In genomic region chr4:24076811-24077210, GRCh38 we compare ENCODE assay signal across 36 cellular contexts.
"Had no signal": no experiment of that assay in that cellular context is flagged by ENCODE, and none has a peak within 500 bp of the region (broad histone marks: within the 10 kb centered on the region; RNA-seq: fewer than 3 reads in every experiment).

No MANE protein-coding gene starts in this region.

- H3K4me1 ChIP-seq: Peyer's patch, SJSA1 had no signal

- H3K27me3 ChIP-seq: brain microvascular endothelial cell, Peyer's patch, SJSA1 had no signal

- H3K36me3 ChIP-seq: brain microvascular endothelial cell, Peyer's patch, SJSA1 had no signal

- ATAC-seq: activated CD8-positive, alpha-beta memory T cell treated with anti-CD3 and anti-CD28 coated beads, Interleukin-2, amount 10 ng/mL, durations not matched to agents 7 days and 5 days had no signal

- H3K9me3 ChIP-seq: Peyer's patch, SJSA1 had no signal

- H3K27ac ChIP-seq: brain microvascular endothelial cell, Peyer's patch, SJSA1, VCaP had no signal

- H3K4me3 ChIP-seq: Peyer's patch, SJSA1 had no signal

- DNase-seq: activated B cell treated with CpG ODN at 0.5 μM for 24 hours; activated CD4-positive, alpha-beta memory T cell treated with anti-CD3 and anti-CD28 coated beads, Interleukin-2, amount 10 ng/mL, durations not matched to agents 7 days and 5 days; activated CD4-positive, alpha-beta T cell treated with anti-CD3 and anti-CD28 coated beads for 4 hours; activated CD4-positive, alpha-beta T cell treated with anti-CD3 and anti-CD28 coated beads, Interleukin-2, amount 50 U/mL, for 1 hour; activated CD4-positive, CD25-positive, alpha-beta regulatory T cell treated with anti-CD3 and anti-CD28 coated beads, Interleukin-2, amount 50 U/mL, for 72 hours; activated CD8-positive, alpha-beta memory T cell treated with anti-CD3 and anti-CD28 coated beads for 24 hours; activated CD8-positive, alpha-beta memory T cell treated with anti-CD3 and anti-CD28 coated beads, Interleukin-2, amount 10 ng/mL, durations not matched to agents 7 days and 5 days; activated CD8-positive, alpha-beta memory T cell treated with anti-CD3 and anti-CD28 coated beads, Interleukin-2, amount 50 U/mL, for 48 hours; activated effector memory CD4-positive, alpha-beta T cell treated with Interleukin-2 at 50 U/mL for 16 hours; activated naive CD4-positive, alpha-beta T cell; activated naive CD4-positive, alpha-beta T cell treated with anti-CD3 and anti-CD28 coated beads, Interleukin-2, amount 50 U/mL, for 16 hours; activated naive CD8-positive, alpha-beta T cell treated with anti-CD3 and anti-CD28 coated beads for 36 hours; activated T-cell treated with anti-CD3 and anti-CD28 coated beads, Interleukin-2, amount 50 U/mL, for 48 hours; amniotic stem cell; aorta; brain microvascular endothelial cell; central memory CD4-positive, alpha-beta T cell; NCI-H1105; NCI-H1417 treated with DMSO at 0.1 percent for 48 hours; NCI-H187 treated with DMSO at 0.1 percent for 48 hours; NCI-H2081; NCI-H2171 treated with DMSO at 0.1 percent for 48 hours; NCI-H2227 treated with DMSO at 0.1 percent for 48 hours; NCI-H446; NCI-H510A treated with DMSO at 0.1 percent for 48 hours; NCI-H526 treated with DMSO at 0.1 percent for 48 hours; NCI-H774; Peyer's patch; RPMI8226; SHP77 treated with DMSO at 0.1 percent for 48 hours; SW 1271; T-helper 1 cell; T-helper 2 cell; T-helper 9 cell had no signal
